12 cellular contexts compared by ENCODE assay signal in the genomic region with DNA sequence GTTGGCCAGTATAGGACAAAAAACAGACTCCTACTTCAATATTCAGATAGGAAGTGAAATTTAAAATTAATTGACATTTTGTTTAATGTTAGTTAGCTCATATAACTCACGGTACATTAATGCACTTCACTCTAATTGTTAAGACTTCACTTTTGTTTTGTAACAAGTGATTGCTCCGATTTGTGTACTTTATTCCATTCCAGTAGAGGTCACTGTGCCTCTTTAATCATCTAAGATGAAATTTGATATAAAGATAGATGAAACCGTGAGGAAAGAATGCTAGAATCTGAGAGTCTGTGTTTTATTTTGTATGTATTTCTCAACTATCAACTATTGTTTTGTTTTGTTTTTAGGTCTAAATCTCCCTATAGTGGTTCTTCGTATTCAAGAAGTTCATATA. TPM values are rescaled to one million over a fixed set of nuclear protein-coding genes. Genes with fewer than 3 reads are reported as not detected.
DNase-seq lines count a peak whose midpoint lies in the region; ATAC-seq and TF ChIP-seq lines count a peak whose summit lies in the region.
"Had no signal": no experiment of that assay in that cellular context is flagged by ENCODE, and none has a peak within 500 bp of the region (broad histone marks: within the 10 kb centered on the region; RNA-seq: fewer than 3 reads in every experiment).

No MANE protein-coding gene starts in this region.

- H2BK120ac ChIP-seq in neuronal stem cell (ENCODE audit: low read depth, low read length), result no peak overlapping the region

- no peak overlapping the region for H3K23ac ChIP-seq in neuronal stem cell (ENCODE audit: low read depth, low read length, poor library complexity)

- no TSS peak for BruUV-seq in mammary epithelial cell (replicated peaks; lab: Mats Ljungman, UMichigan)

- H2AFZ ChIP-seq in mammary epithelial cell (ENCODE audit: low read depth, low read length) (no peak overlapping the region), neuronal stem cell (ENCODE audit: low read length) (no peak overlapping the region)

- intact Hi-C loops in mammary epithelial cell (cut with micrococcal nuclease), result no loop called here

- no peak overlapping the region for H3K4ac ChIP-seq in neuronal stem cell (ENCODE audit: low read length)

- 69% methylated on average over 4 of the region's 4 CpGs for WGBS in mammary epithelial cell (ENCODE audit: low coverage, missing lambda C conversion rate)
- no CpG with 5 or more reads among the region's 4 CpGs for WGBS in neuronal stem cell (ENCODE audit: extremely low coverage in 2 of 2, insufficient read length in 2 of 2, insufficient replicate concordance in 1 of 2), 2 donors

- H4K8ac ChIP-seq in neuronal stem cell (ENCODE audit: low read depth, low read length), result no peak overlapping the region

- H3K36me3 ChIP-seq in mammary epithelial cell (ENCODE audit: insufficient read depth, low read length) (peaks cover 69% of the 10 kb centered on the region), neuronal stem cell (replicated peaks in 1 of 2; ENCODE audit: control insufficient read depth in 2 of 2, insufficient read depth in 2 of 2, low read length in 2 of 2) (peaks cover 49 to 98% of the 10 kb centered on the region in 2 donors)

- no peak overlapping the region for H2BK12ac ChIP-seq in neuronal stem cell (ENCODE audit: low read length)

- CTCF ChIA-PET in mammary epithelial cell (lab: Charles Lee; ENCODE audit: low non-redundant PET), result interaction anchor here (0.6 kb wide), 1 partner anchor 12 kb away, joined by 6 read pairs; no protein-coding TSS in a partner anchor

- DNase-seq in Caki2 (ENCODE audit: low read depth) (peak; percentile 14), M059J (ENCODE audit: low read depth) (peak; percentile 31), mammary epithelial cell (peak; percentile 8), myocyte (ENCODE audit: low read depth) (peak; percentile 28), NCI-H1930 (lab: John Stamatoyannopoulos, UW) (no peak), neuronal stem cell (ENCODE audit: low spot score) (no peak), AML-193 (lab: John Stamatoyannopoulos, UW) (no peak)
- DNase-seq: NCI-H510A; stimulated activated CD4-positive, alpha-beta T cell treated with anti-CD3 and anti-CD28 coated beads, Interleukin-12 subunit alpha, Interleukin-12 subunit beta, amount 100 ng/mL, for 4 hours had no signal

- H3K4me1 ChIP-seq in mammary epithelial cell (ENCODE audit: insufficient read depth, low read length) (no peaks in the 10 kb centered on the region), neuronal stem cell (ENCODE audit: control insufficient read depth in 2 of 2, insufficient read depth in 1 of 2, low read depth in 1 of 2, low read length in 2 of 2) (no peaks in the 10 kb centered on the region)
- H3K4me1 ChIP-seq: ascending aorta had no signal

- H3K27me3 ChIP-seq in mammary epithelial cell (ENCODE audit: insufficient read depth, low read length), result no peaks in the 10 kb centered on the region
- H3K27me3 ChIP-seq in neuronal stem cell (ENCODE audit: control insufficient read depth in 3 of 3, insufficient read depth in 3 of 3, low read depth in 1 of 3, low read length in 3 of 3), result no peaks in the 10 kb centered on the region
- H3K27me3 ChIP-seq: ascending aorta had no signal

- H3K14ac ChIP-seq in neuronal stem cell (ENCODE audit: low read length), result no peak overlapping the region

- H3K27ac ChIP-seq in mammary epithelial cell (ENCODE audit: insufficient read depth, low read depth, low read length) (no peak overlapping the region), neuronal stem cell (replicated peaks; ENCODE audit: low read length) (no peak overlapping the region)
- H3K27ac ChIP-seq: ascending aorta, HL-60 had no signal

- H4K91ac ChIP-seq in neuronal stem cell (ENCODE audit: low read depth, low read length, poor library complexity), result no peak overlapping the region

- in situ Hi-C loops in Caki2 (cut with HindIII; ENCODE audit: low pct_unique_long_range_greater_than_20kb, low sequenced_read_pairs), result loop anchor here (10.0 kb wide), 1 partner anchor 236 kb away; no protein-coding TSS in a partner anchor
- in situ Hi-C loops in mammary epithelial cell (cut with MboI; ENCODE audit: low sequenced_read_pairs in 2 of 2), result loop anchor here (10.0 kb wide), 2 partner anchors 236 to 246 kb away; no protein-coding TSS in a partner anchor

- H3K9ac ChIP-seq in mammary epithelial cell (ENCODE audit: insufficient read depth, low read length) (no peak overlapping the region), neuronal stem cell (ENCODE audit: low read depth, low read length, poor library complexity) (no peak overlapping the region)

- H3K9me3 ChIP-seq in mammary epithelial cell (replicated peaks; ENCODE audit: insufficient read depth, low read length), result no peaks in the 10 kb centered on the region
- peaks cover 10 to 35% of the 10 kb centered on the region in 2 donors for H3K9me3 ChIP-seq in neuronal stem cell (replicated peaks in 1 of 2; ENCODE audit: control insufficient read depth in 2 of 2, insufficient read depth in 1 of 2, low read depth in 1 of 2, low read length in 2 of 2)
- H3K9me3 ChIP-seq: ascending aorta had no signal

- H4K20me1 ChIP-seq in mammary epithelial cell (ENCODE audit: insufficient read depth, low read length), result no peaks in the 10 kb centered on the region

- no peak overlapping the region for H3K18ac ChIP-seq in neuronal stem cell (ENCODE audit: low read length)

- H3K4me2 ChIP-seq in mammary epithelial cell (ENCODE audit: insufficient read depth, low read depth, low read length) (no peak overlapping the region), neuronal stem cell (ENCODE audit: insufficient read depth, low read length, poor library complexity, severe bottlenecking) (no peak overlapping the region)

- no peak overlapping the region for H2BK5ac ChIP-seq in neuronal stem cell (ENCODE audit: low read length)

- no peak overlapping the region for H3K4me3 ChIP-seq in mammary epithelial cell (replicated peaks in 1 of 3; ENCODE audit: insufficient read depth in 1 of 3, low read depth in 2 of 3, low read length in 3 of 3)
- H3K4me3 ChIP-seq in neuronal stem cell (ENCODE audit: low read length in 2 of 2), result no peak overlapping the region
- H3K4me3 ChIP-seq: ascending aorta had no signal

- peak; percentile 21 to 37 for TF ChIP-seq CTCF in mammary epithelial cell (conservative IDR thresholded peaks at IDR 0.05 in 1 of 2, IDR thresholded peaks at IDR 0.05 in 1 of 2; ENCODE audit: extremely low read depth in 1 of 2, insufficient read depth in 1 of 2, low read depth in 1 of 2, low read length in 2 of 2)

- no peaks in the 10 kb centered on the region for H3K79me1 ChIP-seq in neuronal stem cell (ENCODE audit: low read depth, low read length)

- ATAC-seq in HG03159 (IDR thresholded peaks at IDR 0.05; ENCODE audit: unreplicated experiment), result no peak

- no peak overlapping the region for H2AK5ac ChIP-seq in neuronal stem cell (ENCODE audit: low read depth, low read length)

- no peaks in the 10 kb centered on the region for H3K79me2 ChIP-seq in mammary epithelial cell (ENCODE audit: insufficient read depth, low read length)

- no peak overlapping the region for H2BK15ac ChIP-seq in neuronal stem cell (ENCODE audit: low read length)

- dilution Hi-C loops in mammary epithelial cell (cut with HindIII; ENCODE audit: low sequenced_read_pairs), result no loop called here

RNA-seq across cellular contexts. Expression of gene RBBP6, which starts 29.0 kb away (rescaled TPM):
- 14.6 and 15.7 TPM in 2 replicates for total RNA-seq in Caki2 (2014; rRNA removed; shearing (Covaris generic); ENCODE audit: low replicate concordance)
- 19.2 and 31.6 TPM in 2 replicates for total RNA-seq in M059J (2014; rRNA removed; shearing (Covaris generic))
- total RNA-seq in mammary epithelial cell (10 to 100 TPM; 33.0 to 40.4 TPM), myocyte (38.4 and 56.4 TPM in 2 replicates)
- 15.8 TPM for polyA plus RNA-seq in mammary epithelial cell
- 22.9 TPM for polyA minus RNA-seq in mammary epithelial cell
- polyA plus RNA-seq in myocyte (2012), result 11.3 TPM
- 66.9 TPM for polyA plus RNA-seq in neuronal stem cell (2013, experiment 1 of 2)
- polyA plus RNA-seq in neuronal stem cell (2013, experiment 2 of 2), result 70.8 TPM

Comparison
In these comparisons a context has a peak if more than half of its experiments do, and no peak if none do; other contexts are left out.
1. DNase-seq: peak in Caki2 (single experiment), M059J (single experiment), mammary epithelial cell (single experiment) and myocyte (single experiment); none in NCI-H1930 (0 of 2), neuronal stem cell (single experiment) and AML-193 (0 of 2).